Comparison of ENCODE assay signal across 8 cellular contexts in the genomic region with DNA sequence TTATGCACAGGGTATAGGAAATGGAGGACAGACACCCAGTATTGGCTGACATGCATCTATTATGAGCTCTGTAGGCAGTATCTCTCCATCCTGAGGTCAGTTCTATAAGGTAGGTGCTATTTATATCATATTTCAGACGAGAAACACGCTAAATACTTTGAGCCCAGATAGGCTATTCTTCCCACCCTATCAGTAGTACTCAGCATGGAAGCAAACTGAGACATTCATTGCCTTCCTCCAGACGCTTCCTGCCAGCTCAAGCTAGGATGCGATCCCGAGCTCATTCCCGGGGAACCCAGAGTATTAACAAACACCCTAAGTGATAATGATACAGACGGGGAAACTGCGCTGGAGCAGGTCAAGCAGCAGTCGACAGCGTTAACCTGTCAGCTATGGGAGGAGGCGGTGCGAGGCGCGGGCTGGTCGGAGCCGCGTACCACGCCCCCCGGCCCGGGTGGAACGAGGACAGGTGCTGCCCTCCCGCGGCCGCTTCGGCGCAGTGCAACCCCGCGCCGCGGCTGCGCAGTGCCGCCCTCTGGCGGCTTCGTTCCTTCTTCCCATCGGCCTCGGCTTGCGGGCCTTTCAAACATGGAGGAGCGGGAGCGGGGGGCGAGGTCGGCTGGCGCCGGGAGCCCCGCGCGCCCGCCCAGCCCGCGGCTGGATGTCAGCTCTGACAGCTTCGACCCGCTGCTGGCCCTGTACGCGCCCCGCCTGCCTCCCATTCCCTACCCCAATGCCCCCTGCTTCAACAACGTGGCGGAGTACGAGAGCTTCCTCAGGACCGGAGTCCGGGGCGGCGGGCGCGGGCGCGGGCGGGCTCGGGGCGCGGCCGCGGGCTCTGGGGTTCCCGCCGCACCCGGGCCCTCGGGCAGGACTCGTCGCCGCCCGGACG. TPM values are rescaled to one million over a fixed set of nuclear protein-coding genes. Genes with fewer than 3 reads are reported as not detected.
DNase-seq lines count a peak whose midpoint lies in the region; ATAC-seq, FAIRE-seq and TF ChIP-seq lines count a peak whose summit lies in the region.

A gene (plus strand): TSS at position 550 of the 892 bp plus-strand sequence. CDS start 39 bp downstream, at position 589.

- dilution Hi-C loops in keratinocyte (cut with MboI; ENCODE audit: extremely low pct_ligation_motif_present, low sequenced_read_pairs), result no loop called here

- no peaks in the 10 kb centered on the region for H3K9me3 ChIP-seq in keratinocyte (ENCODE audit: control insufficient read depth, low read depth, low read length)

- DNase-seq in AG10803 (ENCODE audit: low read depth), result peak; percentile 70
- DNase-seq in NCI-H2196 (lab: John Stamatoyannopoulos, UW; ENCODE audit: unreplicated experiment), result peak; percentile 86
- DNase-seq in activated B cell treated with CpG ODN at 0.5 μM for 24 hours, result peak; percentile 96
- peak in 59 of 61 donors; percentile 11 to 92 (median 78) for DNase-seq in caudate nucleus (lab: John Stamatoyannopoulos, UW)
- DNase-seq in keratinocyte (ENCODE audit: low read depth, low spot score), result peak; percentile 35
- peak; percentile 86 to 92 for DNase-seq in stimulated activated CD4-positive, alpha-beta T cell treated with anti-CD3 and anti-CD28 coated beads, Interleukin-15, amount 100 ng/mL, for 1 hour (ENCODE audit: low read depth in 1 of 2, low spot score in 1 of 2)

- H3K4me1 Mint-ChIP-seq in activated B cell treated with CpG ODN at 0.5 μM for 24 hours, result peaks cover 22% of the 10 kb centered on the region

- H3K27me3 ChIP-seq in keratinocyte (ENCODE audit: control insufficient read depth, extremely low read depth, insufficient read depth, low read length), result no peaks in the 10 kb centered on the region

- H3K9ac ChIP-seq in keratinocyte (ENCODE audit: control insufficient read depth, extremely low read depth, insufficient read depth, low read length), result peak within 1 kb of the TSS; percentile 77

- H3K36me3 ChIP-seq in keratinocyte (ENCODE audit: control insufficient read depth in 2 of 2, extremely low read depth in 1 of 2, insufficient read depth in 2 of 2, low read length in 2 of 2), result no peaks in the 10 kb centered on the region

- H2AFZ ChIP-seq in keratinocyte (ENCODE audit: control insufficient read depth, low read length), result peak within 1 kb of the TSS; percentile 78

- peaks cover 11% of the 10 kb centered on the region for H3K4me1 ChIP-seq in keratinocyte (ENCODE audit: control insufficient read depth, extremely low read depth, insufficient read depth, low read length)

- no peaks in the 10 kb centered on the region for H3K9me3 Mint-ChIP-seq in activated B cell treated with CpG ODN at 0.5 μM for 24 hours

- peak within 1 kb of the TSS; percentile 87 for H3K4me2 ChIP-seq in keratinocyte (ENCODE audit: control insufficient read depth, extremely low read depth, insufficient read depth, low read depth, low read length)

- TF ChIP-seq CTCF in AG10803 (conservative IDR thresholded peaks at IDR 0.05; ENCODE audit: low read length) (peak; percentile 79), activated B cell treated with CpG ODN at 0.5 μM for 24 hours (IDR thresholded peaks at IDR 0.05) (peak; percentile 67), keratinocyte (optimal IDR thresholded peaks at IDR 0.05 in 1 of 3, IDR thresholded peaks at IDR 0.05 in 1 of 3, conservative IDR thresholded peaks at IDR 0.05 in 1 of 3; ENCODE audit: extremely low read depth in 1 of 3, insufficient read depth in 2 of 3, low read length in 3 of 3) (peak; percentile 85 to 100 (median 97))

- intact Hi-C loops in activated B cell treated with CpG ODN at 0.5 μM for 24 hours (cut with micrococcal nuclease), result loop anchor here (1.0 to 5.0 kb wide), 12 partner anchors 12 to 1464 kb away; a partner anchor contains a TSS

- H3K9me1 ChIP-seq in keratinocyte (ENCODE audit: control insufficient read depth, extremely low read depth, insufficient read depth, low read length), result no peaks in the 10 kb centered on the region

- POLR2A ChIA-PET in activated B cell treated with CpG ODN at 0.5 μM for 24 hours (lab: Charles Lee), result interaction anchor here (0.5 to 1.8 kb wide), 13 partner anchors 11 to 401 kb away, joined by 3 to 22 read pairs (median 4); a partner anchor contains a TSS

- no peaks in the 10 kb centered on the region for H3K27me3 Mint-ChIP-seq in activated B cell treated with CpG ODN at 0.5 μM for 24 hours

- ATAC-seq in GM18907 (IDR thresholded peaks at IDR 0.05; ENCODE audit: unreplicated experiment) (peak; percentile 92), HG03135 (IDR thresholded peaks at IDR 0.05; ENCODE audit: unreplicated experiment) (peak; percentile 86), activated B cell treated with CpG ODN at 0.5 μM for 24 hours (ENCODE audit: low read depth) (peak; percentile 96)

- FAIRE-seq in keratinocyte (lab: Jason Lieb, UNC), result no peak

- peaks cover 14% of the 10 kb centered on the region for H3K36me3 Mint-ChIP-seq in activated B cell treated with CpG ODN at 0.5 μM for 24 hours (ENCODE audit: low read depth)

- no peaks in the 10 kb centered on the region for H4K20me1 ChIP-seq in keratinocyte (ENCODE audit: control insufficient read depth, extremely low read depth, insufficient read depth, low read length)

- peak within 1 kb of the TSS; percentile 92 for H3K4me3 Mint-ChIP-seq in activated B cell treated with CpG ODN at 0.5 μM for 24 hours

- H3K4me3 ChIP-seq in AG10803 (ENCODE audit: low read length) (peak within 1 kb of the TSS; percentile 72), keratinocyte (ENCODE audit: control insufficient read depth in 2 of 3, extremely low read depth in 1 of 3, insufficient read depth in 2 of 3, low read depth in 1 of 3, low read length in 3 of 3) (peak within 1 kb of the TSS; percentile 63 to 79 (median 75))

- CTCF ChIA-PET in activated B cell treated with CpG ODN at 0.5 μM for 24 hours (lab: Charles Lee), result interaction anchor here (0.6 to 4.8 kb wide), 50 partner anchors 12 to 1075 kb away, joined by 3 to 63 read pairs (median 4); a partner anchor contains a TSS

- H3K27ac Mint-ChIP-seq in activated B cell treated with CpG ODN at 0.5 μM for 24 hours, result peak within 1 kb of the TSS; percentile 80

- peaks cover 5% of the 10 kb centered on the region for H3K79me2 ChIP-seq in keratinocyte (ENCODE audit: control insufficient read depth, insufficient read depth, low read length)

- H3K27ac ChIP-seq in caudate nucleus (ENCODE audit: low read depth, low read length) (no peak within 1 kb of the TSS), keratinocyte (ENCODE audit: control insufficient read depth, insufficient read depth, low read length) (peak within 1 kb of the TSS; percentile 5)

RNA-seq across cellular contexts. Expression of the gene that starts here (rescaled TPM):
- total RNA-seq in activated B cell treated with CpG ODN at 0.5 μM for 24 hours, result 4.6 and 5.0 TPM in 2 replicates
- 2.1 to 2.7 TPM (median 2.3 TPM) in 3 replicates for polyA plus RNA-seq in keratinocyte
- 0.40 TPM for polyA plus RNA-seq in keratinocyte (2011; ENCODE audit: low read depth)
- polyA plus RNA-seq in keratinocyte (2011; cell fraction: cytosol; rRNA removed), result 1.0 and 1.7 TPM in 2 replicates
- 3.2 and 4.3 TPM in 2 replicates for polyA plus RNA-seq in keratinocyte (2011; cell fraction: nucleus; rRNA removed)
- polyA plus RNA-seq in keratinocyte (2012; ENCODE audit: low replicate concordance), result 1.7 and 1.8 TPM in 2 replicates
- polyA minus RNA-seq in keratinocyte, result 0.98 to 4.5 TPM (median 1.9 TPM) in 3 replicates
- 1.9 TPM for polyA minus RNA-seq in keratinocyte (2011; cell fraction: cytosol; rRNA and poly(A)+ RNA removed)
- polyA minus RNA-seq in keratinocyte (2011; cell fraction: nucleus; rRNA and poly(A)+ RNA removed), result 1.9 and 3.1 TPM in 2 replicates

Comparison
In these comparisons a context has a peak if more than half of its experiments do, and no peak if none do; other contexts are left out.
1. DNase-seq: peak in every context shown above with its lines; median percentile 96 in activated B cell treated with CpG ODN at 0.5 μM for 24 hours; 89 in stimulated activated CD4-positive, alpha-beta T cell treated with anti-CD3 and anti-CD28 coated beads, Interleukin-15, amount 100 ng/mL, for 1 hour; 86 in NCI-H2196; 78 in caudate nucleus; 70 in AG10803; 35 in keratinocyte.